ENCODE assay signal across 24 cellular contexts in genomic region chr17:29603109-29603674, GRCh38.
"Had no signal": no experiment of that assay in that cellular context is flagged by ENCODE, and none has a peak within 500 bp of the region (broad histone marks: within the 10 kb centered on the region; RNA-seq: fewer than 3 reads in every experiment).

No MANE protein-coding gene starts in this region.

- H3K9me3 Mint-ChIP-seq: memory B cell, mesothelial cell of epicardium, natural killer cell, type B pancreatic cell had no signal

- H3K4me1 Mint-ChIP-seq: memory B cell, mesothelial cell of epicardium had no signal

- H2AFZ ChIP-seq: hepatocyte had no signal

- H3K4me1 ChIP-seq: esophagus muscularis mucosa, lower lobe of right lung, pancreas, prostate gland, suprapubic skin, thyroid gland had no signal

- H3K27me3 Mint-ChIP-seq: memory B cell, type B pancreatic cell had no signal

- H3K4me3 Mint-ChIP-seq: memory B cell, mesothelial cell of epicardium, natural killer cell, type B pancreatic cell had no signal

- DNase-seq: central memory CD4-positive, alpha-beta T cell; effector memory CD4-positive, alpha-beta T cell; foreskin fibroblast; glutamatergic neuron; kidney glomerular epithelial cell; lower lobe of right lung; natural killer cell; occipital lobe; pancreas; stimulated activated CD4-positive, alpha-beta T cell treated with anti-CD3 and anti-CD28 coated beads, Interleukin-2, amount 100 ng/mL, for 24 hours; stimulated activated CD4-positive, alpha-beta T cell treated with anti-CD3 and anti-CD28 coated beads, Interleukin-4, amount 100 ng/mL, for 4 hours; stimulated activated naive CD4-positive, alpha-beta T cell treated with Interleukin-2 at 50 U/mL for 16 hours; thyroid gland had no signal

- H3K27ac Mint-ChIP-seq: memory B cell, mesothelial cell of epicardium, natural killer cell, type B pancreatic cell had no signal

- H3K27ac ChIP-seq: epithelial cell of prostate, esophagus muscularis mucosa, gastroesophageal sphincter, hepatocyte, lower lobe of right lung, pancreas, prostate gland, suprapubic skin, thyroid gland had no signal

- H3K27me3 ChIP-seq: esophagus muscularis mucosa, gastroesophageal sphincter, hepatocyte, pancreas, suprapubic skin, thyroid gland had no signal

- H3K4me2 ChIP-seq: hepatocyte had no signal

- H3K4me3 ChIP-seq: esophagus muscularis mucosa, gastroesophageal sphincter, hepatocyte, lower lobe of right lung, pancreas, prostate gland, suprapubic skin, thyroid gland had no signal

- H3K36me3 Mint-ChIP-seq: memory B cell, mesothelial cell of epicardium, natural killer cell had no signal

- H3K36me3 ChIP-seq: gastroesophageal sphincter, lower lobe of right lung, pancreas, prostate gland, suprapubic skin, thyroid gland had no signal

- ATAC-seq: gastroesophageal sphincter, left lobe of liver, lower lobe of right lung, natural killer cell, pancreas, sciatic nerve had no signal

- H3K9me3 ChIP-seq: esophagus muscularis mucosa, gastroesophageal sphincter, lower lobe of right lung, pancreas, prostate gland, suprapubic skin, thyroid gland had no signal
